ENCODE assay signal across 24 cellular contexts in genomic region chrX:51857159-51857733, GRCh38. TPM values are rescaled to one million over a fixed set of nuclear protein-coding genes. Genes with fewer than 3 reads are reported as not detected.
A peak's percentile ranks its signal among the peaks of the same experiment; 100 is the strongest.
DNase-seq lines count a peak whose midpoint lies in the region; ATAC-seq, FAIRE-seq and TF ChIP-seq lines count a peak whose summit lies in the region.
"Had no signal": no experiment of that assay in that cellular context is flagged by ENCODE, and none has a peak within 500 bp of the region (broad histone marks: within the 10 kb centered on the region; RNA-seq: fewer than 3 reads in every experiment).

No MANE protein-coding gene starts in this region.

- H4K20me1 ChIP-seq in K562 (replicated peaks; ENCODE audit: control insufficient read depth, insufficient read depth, low read length), result no peaks in the 10 kb centered on the region
- H4K20me1 ChIP-seq in endothelial cell of umbilical vein (replicated peaks; ENCODE audit: control insufficient read depth, extremely low read depth, insufficient read depth, low read length), result no peaks in the 10 kb centered on the region
- H4K20me1 ChIP-seq: BLaER1 treated with 17β-estradiol and CSF1 and Interleukin-3, amounts not matched to agents 10 nM and 100 nM had no signal

- H3K4me1 ChIP-seq in A549, result no peaks in the 10 kb centered on the region
- no peaks in the 10 kb centered on the region for H3K4me1 ChIP-seq in adipocyte (ENCODE audit: control insufficient read depth, insufficient read depth, low read length)
- H3K4me1 ChIP-seq in K562 (replicated peaks in 1 of 2; ENCODE audit: control insufficient read depth in 2 of 2, insufficient read depth in 2 of 2, low read length in 2 of 2), result no peaks in the 10 kb centered on the region; a peak in 1 of 5 replicates
- H3K4me1 ChIP-seq in endothelial cell of umbilical vein (ENCODE audit: control insufficient read depth, extremely low read depth, insufficient read depth, low read length), result no peaks in the 10 kb centered on the region
- no peaks in the 10 kb centered on the region for H3K4me1 ChIP-seq in gastrocnemius medialis
- H3K4me1 ChIP-seq: BE2C; BLaER1 treated with 17β-estradiol and CSF1 and Interleukin-3, amounts not matched to agents 10 nM and 100 nM had no signal

- dilution Hi-C loops in endothelial cell of umbilical vein (cut with MboI; ENCODE audit: extremely low pct_ligation_motif_present, low sequenced_read_pairs), result no loop called here

- H3K27me3 ChIP-seq in adipocyte (replicated peaks; ENCODE audit: control insufficient read depth, insufficient read depth, low read length) (no peaks in the 10 kb centered on the region), K562 (ENCODE audit: control insufficient read depth in 2 of 2, insufficient read depth in 2 of 2, low read length in 2 of 2) (no peaks in the 10 kb centered on the region), endothelial cell of umbilical vein (ENCODE audit: control insufficient read depth in 2 of 2, insufficient read depth in 2 of 2, low read length in 2 of 2) (no peaks in the 10 kb centered on the region), gastrocnemius medialis (no peaks in the 10 kb centered on the region)
- H3K27me3 ChIP-seq: BE2C had no signal

- peaks cover 38% of the 10 kb centered on the region for H3K9me3 ChIP-seq in A549
- peaks cover 72% of the 10 kb centered on the region for H3K9me3 ChIP-seq in adipocyte (ENCODE audit: control insufficient read depth, low read length)
- no peaks in the 10 kb centered on the region for H3K9me3 ChIP-seq in K562 (replicated peaks; ENCODE audit: control insufficient read depth, insufficient read depth, low read depth, low read length)
- no peaks in the 10 kb centered on the region for H3K9me3 ChIP-seq in endothelial cell of umbilical vein (replicated peaks; ENCODE audit: control insufficient read depth, insufficient read depth, low read length)
- H3K9me3 ChIP-seq in gastrocnemius medialis, result peaks cover 0 to 5% (median 0%) of the 10 kb centered on the region in 3 donors
- H3K9me3 ChIP-seq: BE2C had no signal

- TF ChIP-seq CTCF in A549 (IDR thresholded peaks at IDR 0.05) (no peak), K562 (IDR thresholded peaks at IDR 0.05 in 2 of 3, conservative IDR thresholded peaks at IDR 0.05 in 1 of 3; ENCODE audit: insufficient read depth in 2 of 3, low read depth in 1 of 3, low read length in 3 of 3) (no peak), endothelial cell of umbilical vein (IDR thresholded peaks at IDR 0.05; ENCODE audit: extremely low read depth in 1 of 2, insufficient read depth in 1 of 2, low read depth in 1 of 2, low read length in 2 of 2) (no peak), gastrocnemius medialis (IDR thresholded peaks at IDR 0.05 in 4 of 5, conservative IDR thresholded peaks at IDR 0.05 in 1 of 5) (no peak)

- in situ Hi-C loops in K562 (cut with MboI) (no loop called here), gastrocnemius medialis (cut with MboI; ENCODE audit: low sequenced_read_pairs in 4 of 4) (loop anchor here in 1 of 4 donors (25.0 kb wide), 1 partner anchor 245 kb away; the partner anchor contains the start of gene CENPVL3)

- intact Hi-C loops in K562 (cut with micrococcal nuclease) (no loop called here), endothelial cell of umbilical vein (cut with micrococcal nuclease) (no loop called here), gastrocnemius medialis (cut with DNase I; ENCODE audit: low total_unique reads) (no loop called here)

- H3K79me2 ChIP-seq in K562 (ENCODE audit: control insufficient read depth, insufficient read depth, low read length) (no peaks in the 10 kb centered on the region), endothelial cell of umbilical vein (ENCODE audit: control insufficient read depth, insufficient read depth, low read length) (no peaks in the 10 kb centered on the region)

- POLR2A ChIA-PET in A549 (lab: Yijun Ruan, JAX) (no interaction called here), K562 (lab: Yijun Ruan, JAX) (no interaction called here), endothelial cell of umbilical vein (lab: Charles Lee) (no interaction called here)

- FAIRE-seq in A549 (lab: Jason Lieb, UNC), result peak; percentile 88
- no peak for FAIRE-seq in K562 (lab: Jason Lieb, UNC)
- peak; percentile 42 for FAIRE-seq in endothelial cell of umbilical vein (lab: Jason Lieb, UNC)
- FAIRE-seq: A204.1, D721Med, GM12891 had no signal

- TF ChIP-seq RAD21 in A549 (conservative IDR thresholded peaks at IDR 0.05 in 1 of 2, IDR thresholded peaks at IDR 0.05 in 1 of 2) (no peak), K562 (CRISPR knock-in tag; conservative IDR thresholded peaks at IDR 0.05 in 1 of 2, IDR thresholded peaks at IDR 0.05 in 1 of 2) (no peak)

- ATAC-seq in A549 (no peak), K562 (no peak), gastrocnemius medialis (no peak)

- no peak for DNase-seq in A549 (ENCODE audit: low read depth in 1 of 2, low spot score in 1 of 2)
- no peak for DNase-seq in adipocyte (ENCODE audit: low read depth)
- DNase-seq in K562 (ENCODE audit: extremely low read depth in 1 of 4, low spot score in 3 of 4), result no peak
- DNase-seq in endothelial cell of umbilical vein (ENCODE audit: low read depth, low spot score), result no peak
- no peak for DNase-seq in gastrocnemius medialis
- DNase-seq in HCEC 1CT, result no peak
- no peak for DNase-seq in NAMALWA (ENCODE audit: low spot score)
- no peak for DNase-seq in T-helper 2 cell
- DNase-seq: ACHN; AML-193; BE2C; CD4-positive, alpha-beta T cell; CD8-positive, alpha-beta memory T cell; DMS 273 treated with DMSO at 0.1 percent for 48 hours; DMS79; EL; GDM1; GOT3; H7 had no signal

- no peak overlapping the region for H3K4me2 ChIP-seq in A549
- H3K4me2 ChIP-seq in K562 (ENCODE audit: insufficient read depth, low read length), result no peak overlapping the region
- no peak overlapping the region for H3K4me2 ChIP-seq in endothelial cell of umbilical vein (ENCODE audit: insufficient read depth, low read length)
- H3K4me2 ChIP-seq: BLaER1 treated with 17β-estradiol and CSF1 and Interleukin-3, amounts not matched to agents 10 nM and 100 nM had no signal

- H3K4me3 ChIP-seq in A549 (no peak overlapping the region), adipocyte (ENCODE audit: low read length) (peak overlapping the region; percentile 2), K562 (no peak overlapping the region), endothelial cell of umbilical vein (replicated peaks in 1 of 3; ENCODE audit: insufficient read depth in 1 of 3, low read depth in 1 of 3, low read length in 3 of 3) (no peak overlapping the region), gastrocnemius medialis (no peak overlapping the region)
- H3K4me3 ChIP-seq: BLaER1 treated with 17β-estradiol and CSF1 and Interleukin-3, amounts not matched to agents 10 nM and 100 nM had no signal

- TF ChIP-seq POLR2A in A549 (IDR thresholded peaks at IDR 0.05; ENCODE audit: low read length), result no peak
- no peak for TF ChIP-seq POLR2A in K562 (conservative IDR thresholded peaks at IDR 0.05)
- TF ChIP-seq POLR2A in endothelial cell of umbilical vein (IDR thresholded peaks at IDR 0.05; ENCODE audit: low read depth, low read length), result no peak
- no peak for TF ChIP-seq POLR2A in gastrocnemius medialis (IDR thresholded peaks at IDR 0.05)

- peaks cover 21% of the 10 kb centered on the region for H3K36me3 ChIP-seq in adipocyte (ENCODE audit: control insufficient read depth, insufficient read depth, low read length, severe bottlenecking)
- no peaks in the 10 kb centered on the region for H3K36me3 ChIP-seq in K562 (ENCODE audit: control insufficient read depth, insufficient read depth, low read length)
- no peaks in the 10 kb centered on the region for H3K36me3 ChIP-seq in endothelial cell of umbilical vein (ENCODE audit: control insufficient read depth in 2 of 2, extremely low read depth in 1 of 2, insufficient read depth in 2 of 2, low read length in 2 of 2)
- H3K36me3 ChIP-seq in gastrocnemius medialis, result no peaks in the 10 kb centered on the region
- H3K36me3 ChIP-seq: BE2C; BLaER1 treated with 17β-estradiol and CSF1 and Interleukin-3, amounts not matched to agents 10 nM and 100 nM had no signal

- H3K9me1 ChIP-seq in K562 (ENCODE audit: control insufficient read depth, insufficient read depth, low read length) (no peaks in the 10 kb centered on the region), endothelial cell of umbilical vein (replicated peaks; ENCODE audit: control insufficient read depth, extremely low read depth, insufficient read depth, low read length) (no peaks in the 10 kb centered on the region)

- BruUV-seq in K562 (replicated peaks; lab: Mats Ljungman, UMichigan) (no TSS peak), endothelial cell of umbilical vein (replicated peaks; lab: Mats Ljungman, UMichigan) (no TSS peak)

- H3K27ac ChIP-seq in A549 (no peak overlapping the region), K562 (ENCODE audit: extremely low read depth, low read depth, low read length) (no peak overlapping the region), endothelial cell of umbilical vein (ENCODE audit: insufficient read depth, low read depth, low read length) (no peak overlapping the region), gastrocnemius medialis (no peak overlapping the region)
- H3K27ac ChIP-seq: 22Rv1; BLaER1 treated with 17β-estradiol and CSF1 and Interleukin-3, amounts not matched to agents 10 nM and 100 nM had no signal

- 96% methylated on average over 1 of the region's 1 CpG for WGBS in A549 (ENCODE audit: missing lambda C conversion rate)
- 15% methylated on average over 1 of the region's 1 CpG for WGBS in K562 (ENCODE audit: insufficient coverage, low coverage, missing lambda C conversion rate)

- TF ChIP-seq EP300 in A549 (IDR thresholded peaks at IDR 0.05) (no peak), K562 (IDR thresholded peaks at IDR 0.05; ENCODE audit: low read length) (no peak)

- H3K9ac ChIP-seq in adipocyte (ENCODE audit: low read length), result no peak overlapping the region
- no peak overlapping the region for H3K9ac ChIP-seq in K562 (ENCODE audit: insufficient read depth in 1 of 2, low read depth in 2 of 2, low read length in 2 of 2)
- no peak overlapping the region for H3K9ac ChIP-seq in endothelial cell of umbilical vein (replicated peaks; ENCODE audit: extremely low read depth, insufficient read depth, low read length)
- H3K9ac ChIP-seq: BLaER1 treated with 17β-estradiol and CSF1 and Interleukin-3, amounts not matched to agents 10 nM and 100 nM had no signal

- CTCF ChIA-PET in A549 (lab: Yijun Ruan, JAX), result no interaction called here
- CTCF ChIA-PET in K562 (lab: Yijun Ruan, JAX; ENCODE audit: low intra/inter-chr PET ratio), result no interaction called here
- CTCF ChIA-PET in endothelial cell of umbilical vein (lab: Charles Lee), result interaction anchor here (0.8 kb wide), 1 partner anchor 216 kb away, joined by 3 read pairs; no protein-coding TSS in a partner anchor

- H2AFZ ChIP-seq in K562 (ENCODE audit: low read depth, low read length), result no peak overlapping the region
- H2AFZ ChIP-seq in endothelial cell of umbilical vein (ENCODE audit: low read depth, low read length), result no peak overlapping the region

RNA-seq across cellular contexts. Expression of gene MAGED1, which starts 36.2 kb away (rescaled TPM):
- polyA plus RNA-seq in A549 (2011; rRNA removed), result 85.7 and 102 TPM in 2 replicates
- polyA plus RNA-seq in A549 (2012; cell fraction: cytosol; rRNA removed), result 38.4 and 49.6 TPM in 2 replicates
- 90.1 and 106 TPM in 2 replicates for polyA plus RNA-seq in A549 (2012; cell fraction: nucleus; rRNA removed)
- 62.2 to 84.1 TPM (median 79.5 TPM) in 3 replicates for polyA plus RNA-seq in A549 (2017; fragmentation: RNase III; extraction: RNeasy Plus Mini Kit Qiagen cat#74134 plus additional on column Dnase treatment)
- polyA minus RNA-seq in A549 (2011; rRNA and poly(A)+ RNA removed), result 99.2 and 105 TPM in 2 replicates
- total RNA-seq in K562 (2011; cell fraction: chromatin; rRNA removed; ENCODE audit: low replicate concordance), result 8.9 and 12.8 TPM in 2 replicates
- 6.6 and 7.2 TPM in 2 replicates for total RNA-seq in K562 (2011; cell fraction: nucleolus; rRNA removed)
- 10.3 and 19.5 TPM in 2 replicates for total RNA-seq in K562 (2011; cell fraction: nucleoplasm; rRNA removed)
- 15.8 and 20.7 TPM in 2 replicates for total RNA-seq in K562 (2014; rRNA removed)
- total RNA-seq in K562 (2014; rRNA removed; fragmentation: Illumina TruSeq; extraction: Trizol), result 12.7 and 15.6 TPM in 2 replicates
- 12.7 and 13.7 TPM in 2 replicates for total RNA-seq in K562 (2015; rRNA removed; fragmentation: Illumina TruSeq; extraction: Trizol)
- total RNA-seq in K562 (2021), result 30.3 and 31.3 TPM in 2 replicates
- 5.7 and 8.0 TPM in 2 replicates for polyA plus RNA-seq in K562 (2011; rRNA removed)
- 6.2 and 10.6 TPM in 2 replicates for polyA plus RNA-seq in K562 (2011; cell fraction: cytosol; rRNA removed)
- 7.4 and 10.4 TPM in 2 replicates for polyA plus RNA-seq in K562 (2011; cell fraction: nucleus; rRNA removed)
- polyA plus RNA-seq in K562 (2012), result 24.1 and 30.9 TPM in 2 replicates
- 34.0 and 41.2 TPM in 2 replicates for polyA plus RNA-seq in K562 (2014; fragmentation: Illumina TruSeq; extraction: Trizol)
- polyA plus RNA-seq in K562 (2014; fragmentation: Nextera tagmentation; extraction: Ambion mirVana), result 1 to 10 TPM; 6.6 to 7.1 TPM
- 14.9 and 16.5 TPM in 2 replicates for polyA plus RNA-seq in K562 (2014; rRNA removed)
- polyA minus RNA-seq in K562 (2011; rRNA and poly(A)+ RNA removed), result 5.7 and 7.6 TPM in 2 replicates
- 6.5 and 11.4 TPM in 2 replicates for polyA minus RNA-seq in K562 (2011; cell fraction: cytosol; rRNA and poly(A)+ RNA removed)
- polyA minus RNA-seq in K562 (2011; cell fraction: nucleus; rRNA and poly(A)+ RNA removed), result 1.2 and 1.6 TPM in 2 replicates
- total RNA-seq in endothelial cell of umbilical vein, result 192 and 207 TPM in 2 replicates
- polyA plus RNA-seq in endothelial cell of umbilical vein, result 190 and 198 TPM in 2 replicates
- polyA plus RNA-seq in endothelial cell of umbilical vein (2011; cell fraction: cytosol; rRNA removed), result 174 and 181 TPM in 2 replicates
- 161 and 165 TPM in 2 replicates for polyA plus RNA-seq in endothelial cell of umbilical vein (2011; cell fraction: nucleus; rRNA removed)
- 210 and 229 TPM in 2 replicates for polyA plus RNA-seq in endothelial cell of umbilical vein (2012)
- 131 and 179 TPM in 2 replicates for polyA minus RNA-seq in endothelial cell of umbilical vein
- polyA minus RNA-seq in endothelial cell of umbilical vein (2011; cell fraction: cytosol; rRNA and poly(A)+ RNA removed), result not detected
- polyA minus RNA-seq in endothelial cell of umbilical vein (2011; cell fraction: nucleus; rRNA and poly(A)+ RNA removed), result 46.4 and 67.7 TPM in 2 replicates
- total RNA-seq in gastrocnemius medialis, result 10 to 100 TPM; 16.1 to 25.4 (median 20.2) TPM
